Comparison of ENCODE assay signal across 15 cellular contexts in genomic region chr2:112679484-112679883, GRCh38. TPM values are rescaled to one million over a fixed set of nuclear protein-coding genes. Genes with fewer than 3 reads are reported as not detected.
DNase-seq lines count a peak whose midpoint lies in the region; ATAC-seq and TF ChIP-seq lines count a peak whose summit lies in the region.
"Had no signal": no experiment of that assay in that cellular context is flagged by ENCODE, and none has a peak within 500 bp of the region (broad histone marks: within the 10 kb centered on the region; RNA-seq: fewer than 3 reads in every experiment).

No MANE protein-coding gene starts in this region.

- no peaks in the 10 kb centered on the region for H3K36me3 Mint-ChIP-seq in neural progenitor cell
- H3K36me3 Mint-ChIP-seq: naive B cell had no signal

- H3K27ac ChIP-seq in dorsolateral prefrontal cortex: peak overlapping the region in 8 of 59 donors; percentile 7 to 56 (median 45)
- H3K27ac ChIP-seq in neural progenitor cell: no peak overlapping the region
- H3K27ac ChIP-seq: SJSA1, vagina had no signal

- H3K4me2 ChIP-seq in neural progenitor cell: no peak overlapping the region

- H3K9me3 ChIP-seq in MG63 (no peaks in the 10 kb centered on the region), neural progenitor cell (ENCODE audit: low read depth) (no peaks in the 10 kb centered on the region)
- H3K9me3 ChIP-seq: SJSA1, vagina had no signal

- intact Hi-C loops in dorsolateral prefrontal cortex (cut with DNase I): no loop called here

- H3K4me1 ChIP-seq in neural progenitor cell: no peaks in the 10 kb centered on the region
- H3K4me1 ChIP-seq: vagina had no signal

- H3F3A ChIP-seq in neural progenitor cell (ENCODE audit: low read depth): no peaks in the 10 kb centered on the region

- H2AFZ ChIP-seq in neural progenitor cell (replicated peaks): peak overlapping the region; percentile 47

- no peak overlapping the region for H3K27ac Mint-ChIP-seq in neural progenitor cell
- H3K27ac Mint-ChIP-seq: activated T-cell treated with anti-CD3 and anti-CD28 coated beads, Interleukin-2, amount 50 U/mL, for 24 hours had no signal

- TF ChIP-seq CTCF in dorsolateral prefrontal cortex (IDR thresholded peaks at IDR 0.05 in 54 of 56, conservative IDR thresholded peaks at IDR 0.05 in 2 of 56; ENCODE audit: low read depth in 1 of 56, partially characterized antibody in 56 of 56): no peak
- TF ChIP-seq CTCF in neural progenitor cell (IDR thresholded peaks at IDR 0.05): no peak

- no peak overlapping the region for H3K9ac ChIP-seq in neural progenitor cell

- no peaks in the 10 kb centered on the region for H3K9me3 Mint-ChIP-seq in neural progenitor cell
- H3K9me3 Mint-ChIP-seq: activated T-cell treated with anti-CD3 and anti-CD28 coated beads, Interleukin-2, amount 50 U/mL, for 24 hours; naive B cell had no signal

- H4K20me1 ChIP-seq in neural progenitor cell (ENCODE audit: low read depth): no peaks in the 10 kb centered on the region

- peaks cover 2% of the 10 kb centered on the region for H3K27me3 Mint-ChIP-seq in neural progenitor cell (ENCODE audit: insufficient read depth, low read depth)

- no peaks in the 10 kb centered on the region for H3K27me3 ChIP-seq in MG63
- no peaks in the 10 kb centered on the region for H3K27me3 ChIP-seq in dorsolateral prefrontal cortex
- H3K27me3 ChIP-seq in neural progenitor cell: no peaks in the 10 kb centered on the region
- H3K27me3 ChIP-seq: SJSA1, vagina had no signal

- H3K4me3 Mint-ChIP-seq in neural progenitor cell: no peak overlapping the region
- H3K4me3 Mint-ChIP-seq: activated T-cell treated with anti-CD3 and anti-CD28 coated beads, Interleukin-2, amount 50 U/mL, for 24 hours; naive B cell had no signal

- ATAC-seq in GM18861 (IDR thresholded peaks at IDR 0.05; ENCODE audit: unreplicated experiment): no peak
- ATAC-seq in GM19455 (IDR thresholded peaks at IDR 0.05; ENCODE audit: unreplicated experiment): no peak

- DNase-seq in AG20443 (ENCODE audit: low spot score): peak; percentile 67
- DNase-seq in MG63: peak; percentile 95
- DNase-seq in dorsolateral prefrontal cortex: peak in 9 of 10 donors; percentile 15 to 76 (median 58)
- no peak for DNase-seq in neural progenitor cell (ENCODE audit: low spot score)
- DNase-seq in CD1c-positive myeloid dendritic cell (ENCODE audit: extremely low spot score): no peak
- no peak for DNase-seq in NCI-H1048 (lab: John Stamatoyannopoulos, UW)
- DNase-seq: activated CD4-positive, CD25-positive, alpha-beta regulatory T cell; activated T-cell treated with anti-CD3 and anti-CD28 coated beads, Interleukin-2, amount 50 U/mL, for 24 hours; MM.1S; naive B cell had no signal

- peaks cover 5% of the 10 kb centered on the region for H3K4me1 Mint-ChIP-seq in neural progenitor cell

- no peaks in the 10 kb centered on the region for H3K36me3 ChIP-seq in MG63
- no peaks in the 10 kb centered on the region for H3K36me3 ChIP-seq in neural progenitor cell
- H3K36me3 ChIP-seq: SJSA1, vagina had no signal

- no peaks in the 10 kb centered on the region for H3K79me2 ChIP-seq in neural progenitor cell (ENCODE audit: low read depth)

- H3K4me3 ChIP-seq in MG63: no peak overlapping the region
- no peak overlapping the region for H3K4me3 ChIP-seq in dorsolateral prefrontal cortex
- no peak overlapping the region for H3K4me3 ChIP-seq in neural progenitor cell
- H3K4me3 ChIP-seq: SJSA1, vagina had no signal

RNA-seq across cellular contexts. Expression of gene SLC20A1, which starts 33.7 kb away (rescaled TPM):
- total RNA-seq in MG63 (2014; rRNA removed; shearing (Covaris generic); ENCODE audit: low replicate concordance): 117 and 129 TPM in 2 replicates
- total RNA-seq in dorsolateral prefrontal cortex (10 to 100 TPM; 41.1 to 97.4 (median 66.6) TPM), neural progenitor cell (ENCODE audit: low replicate concordance) (46.1 and 61.1 TPM in 2 replicates)

RNA-seq across cellular contexts. Expression of gene NT5DC4, which starts 41.3 kb away (rescaled TPM):
- not detected in 2 replicates for total RNA-seq in MG63 (2014; rRNA removed; shearing (Covaris generic); ENCODE audit: low replicate concordance)
- total RNA-seq in dorsolateral prefrontal cortex: 1 to 10 TPM in 11 of 120 experiments, under 1 TPM in 13, not detected in 96; 0.18 to 4.5 (median 0.84) TPM
- total RNA-seq in neural progenitor cell (ENCODE audit: low replicate concordance): not detected in 2 replicates
- total RNA-seq: NCI-H460, SJSA1, vagina had no signal

Comparison
In these comparisons a context has a peak if more than half of its experiments do, and no peak if none do; other contexts are left out.
1. DNase-seq: peak in AG20443 (single experiment), MG63 (single experiment) and dorsolateral prefrontal cortex (9 of 10); none in neural progenitor cell (single experiment), CD1c-positive myeloid dendritic cell (single experiment) and NCI-H1048 (single experiment).